In genomic region chr6:29649701-29650673, GRCh38 we compare ENCODE assay signal across 8 cellular contexts. TPM values are rescaled to one million over a fixed set of nuclear protein-coding genes. Genes with fewer than 3 reads are reported as not detected.
DNase-seq lines count a peak whose midpoint lies in the region; ATAC-seq lines count a peak whose summit lies in the region.

No MANE protein-coding gene starts in this region.

- peak overlapping the region; percentile 59 for H3K27ac ChIP-seq in GM23248

- no peaks in the 10 kb centered on the region for H3K9me2 ChIP-seq in GM23248 (ENCODE audit: insufficient read depth)

- H3K4me1 Mint-ChIP-seq in activated T-helper 17 cell treated with anti-CD3 and anti-CD28 coated beads, Interleukin-2, amount 50 U/mL, for 72 hours = peaks cover 11% of the 10 kb centered on the region
- peaks cover 9 to 11% of the 10 kb centered on the region in 2 donors for H3K4me1 Mint-ChIP-seq in natural killer cell treated with Interleukin-12 subunit alpha and Interleukin-12 subunit beta and Interleukin-15 and Interleukin-18, amount 100 ng/mL, for 72 hours (ENCODE audit: low read depth in 2 of 2)

- H2AFZ ChIP-seq in GM23248 = peak overlapping the region; percentile 97

- H3K4me2 ChIP-seq in GM23248 (ENCODE audit: unreplicated experiment) = peak overlapping the region; percentile 78

- H3K27ac Mint-ChIP-seq in activated T-helper 17 cell treated with anti-CD3 and anti-CD28 coated beads, Interleukin-2, amount 50 U/mL, for 72 hours = peak overlapping the region; percentile 95
- peak overlapping the region; percentile 86 to 96 for H3K27ac Mint-ChIP-seq in natural killer cell treated with Interleukin-12 subunit alpha and Interleukin-12 subunit beta and Interleukin-15 and Interleukin-18, amount 100 ng/mL, for 72 hours

- DNase-seq in EH (ENCODE audit: low read depth) (peak; percentile 96), GM23248 (peak; percentile 98), Kasumi-1 (lab: John Stamatoyannopoulos, UW) (peak; percentile 95), RKO (ENCODE audit: low spot score) (peak; percentile 98), fibroblast of peridontal ligament (ENCODE audit: extremely low read depth) (peak; percentile 98)
- DNase-seq in natural killer cell treated with Interleukin-12 subunit alpha and Interleukin-12 subunit beta and Interleukin-15 and Interleukin-18, amount 100 ng/mL, for 72 hours (ENCODE audit: low spot score) = peak; percentile 94
- peak; percentile 98 for DNase-seq in stimulated activated naive CD8-positive, alpha-beta T cell treated with anti-CD3 and anti-CD28 coated beads, Interleukin-15, Interleukin-2, amounts not matched to agents 100 U/mL and 50 U/mL, for 24 hours

- no peaks in the 10 kb centered on the region for H3K79me2 ChIP-seq in GM23248 (ENCODE audit: insufficient read depth)

- no peaks in the 10 kb centered on the region for H3K9me3 ChIP-seq in GM23248 (ENCODE audit: low read depth)

- no peaks in the 10 kb centered on the region for H3F3A ChIP-seq in GM23248 (ENCODE audit: insufficient read depth)

- H3K4me3 Mint-ChIP-seq in activated T-helper 17 cell treated with anti-CD3 and anti-CD28 coated beads, Interleukin-2, amount 50 U/mL, for 72 hours = peak overlapping the region; percentile 92
- H3K4me3 Mint-ChIP-seq in natural killer cell treated with Interleukin-12 subunit alpha and Interleukin-12 subunit beta and Interleukin-15 and Interleukin-18, amount 100 ng/mL, for 72 hours = peak overlapping the region; percentile 91

- H3K36me3 ChIP-seq in GM23248 (ENCODE audit: low read depth) = no peaks in the 10 kb centered on the region

- no peaks in the 10 kb centered on the region for H3K27me3 Mint-ChIP-seq in activated T-helper 17 cell treated with anti-CD3 and anti-CD28 coated beads, Interleukin-2, amount 50 U/mL, for 72 hours
- peaks cover 0 to 5% of the 10 kb centered on the region in 2 donors for H3K27me3 Mint-ChIP-seq in natural killer cell treated with Interleukin-12 subunit alpha and Interleukin-12 subunit beta and Interleukin-15 and Interleukin-18, amount 100 ng/mL, for 72 hours

- 3% methylated on average over 33 of the region's 33 CpGs for WGBS in GM23248 (ENCODE audit: low coverage in 1 of 2, low lambda C conversion rate in 2 of 2, missing lambda C conversion rate in 2 of 2), 2 experiments

- H3K4me3 ChIP-seq in GM23248 = peak overlapping the region; percentile 70

- H4K20me1 ChIP-seq in GM23248 (ENCODE audit: insufficient read depth) = no peaks in the 10 kb centered on the region

- in situ Hi-C loops in GM23248 (cut with MboI) = no loop called here

- H3K36me3 Mint-ChIP-seq in activated T-helper 17 cell treated with anti-CD3 and anti-CD28 coated beads, Interleukin-2, amount 50 U/mL, for 72 hours (ENCODE audit: low read depth) = peaks cover 6% of the 10 kb centered on the region
- H3K36me3 Mint-ChIP-seq in natural killer cell treated with Interleukin-12 subunit alpha and Interleukin-12 subunit beta and Interleukin-15 and Interleukin-18, amount 100 ng/mL, for 72 hours = no peaks in the 10 kb centered on the region

- peak; percentile 97 for ATAC-seq in activated T-helper 17 cell treated with anti-CD3 and anti-CD28 coated beads, Interleukin-2, amount 50 U/mL, for 72 hours (replicated peaks)
- ATAC-seq in natural killer cell treated with Interleukin-12 subunit alpha and Interleukin-12 subunit beta and Interleukin-15 and Interleukin-18, amount 100 ng/mL, for 72 hours = peak; percentile 99
- ATAC-seq in stimulated activated naive CD8-positive, alpha-beta T cell treated with anti-CD3 and anti-CD28 coated beads, Interleukin-15, Interleukin-2, amounts not matched to agents 100 U/mL and 50 U/mL, for 24 hours = peak; percentile 97

- no peaks in the 10 kb centered on the region for H3K4me1 ChIP-seq in GM23248 (ENCODE audit: insufficient read depth)

- H3K9me3 Mint-ChIP-seq in activated T-helper 17 cell treated with anti-CD3 and anti-CD28 coated beads, Interleukin-2, amount 50 U/mL, for 72 hours = no peaks in the 10 kb centered on the region
- no peaks in the 10 kb centered on the region for H3K9me3 Mint-ChIP-seq in natural killer cell treated with Interleukin-12 subunit alpha and Interleukin-12 subunit beta and Interleukin-15 and Interleukin-18, amount 100 ng/mL, for 72 hours

- no peaks in the 10 kb centered on the region; the same call in 1 of the 2 replicates for H3K27me3 ChIP-seq in GM23248 (replicated peaks; ENCODE audit: insufficient read depth)

- peak overlapping the region; percentile 73 for H3K9ac ChIP-seq in GM23248

RNA-seq across cellular contexts. Expression of gene MOG, which starts 6.9 kb away (rescaled TPM):
- not detected in 2 replicates for total RNA-seq in GM23248 (2014; rRNA removed; shearing (Covaris generic))
- polyA plus RNA-seq in GM23248 (2016; fragmentation: Nextera tagmentation; extraction: Ambion mirVana) = not detected in 2 replicates
- total RNA-seq in activated T-helper 17 cell treated with anti-CD3 and anti-CD28 coated beads, Interleukin-2, amount 50 U/mL, for 72 hours = not detected
- not detected for total RNA-seq in natural killer cell treated with Interleukin-12 subunit alpha and Interleukin-12 subunit beta and Interleukin-15 and Interleukin-18, amount 100 ng/mL, for 72 hours

RNA-seq across cellular contexts. Expression of gene GABBR1, which starts 17.0 kb away (rescaled TPM):
- total RNA-seq in GM23248 (2014; rRNA removed; shearing (Covaris generic)) = 4.6 and 5.3 TPM in 2 replicates
- polyA plus RNA-seq in GM23248 (2016; fragmentation: Nextera tagmentation; extraction: Ambion mirVana) = 5.8 and 6.1 TPM in 2 replicates
- 10 to 100 TPM; 19.3 to 46.1 TPM for total RNA-seq in activated T-helper 17 cell treated with anti-CD3 and anti-CD28 coated beads, Interleukin-2, amount 50 U/mL, for 72 hours
- 10 to 100 TPM in 1 of 2 donors, 1 to 10 TPM in 1; 3.0 to 15.2 TPM for total RNA-seq in natural killer cell treated with Interleukin-12 subunit alpha and Interleukin-12 subunit beta and Interleukin-15 and Interleukin-18, amount 100 ng/mL, for 72 hours

RNA-seq across cellular contexts. Expression of gene ZFP57, which starts 31.0 kb away (rescaled TPM):
- total RNA-seq in GM23248 (2014; rRNA removed; shearing (Covaris generic)) = not detected in 2 replicates
- not detected in 2 replicates for polyA plus RNA-seq in GM23248 (2016; fragmentation: Nextera tagmentation; extraction: Ambion mirVana)
- 1 to 10 TPM in 1 of 2 donors, not detected in 1; 2.6 TPM for total RNA-seq in activated T-helper 17 cell treated with anti-CD3 and anti-CD28 coated beads, Interleukin-2, amount 50 U/mL, for 72 hours
- total RNA-seq in natural killer cell treated with Interleukin-12 subunit alpha and Interleukin-12 subunit beta and Interleukin-15 and Interleukin-18, amount 100 ng/mL, for 72 hours = 1 to 10 TPM; 5.2 to 9.0 TPM

Comparison
In these comparisons a context has a peak if more than half of its experiments do, and no peak if none do; other contexts are left out.
1. Peak in every context shown above with its lines: DNase-seq, ATAC-seq, H3K4me3 ChIP-seq and H3K27ac ChIP-seq.